24 cellular contexts compared by ENCODE assay signal in the genomic region with DNA sequence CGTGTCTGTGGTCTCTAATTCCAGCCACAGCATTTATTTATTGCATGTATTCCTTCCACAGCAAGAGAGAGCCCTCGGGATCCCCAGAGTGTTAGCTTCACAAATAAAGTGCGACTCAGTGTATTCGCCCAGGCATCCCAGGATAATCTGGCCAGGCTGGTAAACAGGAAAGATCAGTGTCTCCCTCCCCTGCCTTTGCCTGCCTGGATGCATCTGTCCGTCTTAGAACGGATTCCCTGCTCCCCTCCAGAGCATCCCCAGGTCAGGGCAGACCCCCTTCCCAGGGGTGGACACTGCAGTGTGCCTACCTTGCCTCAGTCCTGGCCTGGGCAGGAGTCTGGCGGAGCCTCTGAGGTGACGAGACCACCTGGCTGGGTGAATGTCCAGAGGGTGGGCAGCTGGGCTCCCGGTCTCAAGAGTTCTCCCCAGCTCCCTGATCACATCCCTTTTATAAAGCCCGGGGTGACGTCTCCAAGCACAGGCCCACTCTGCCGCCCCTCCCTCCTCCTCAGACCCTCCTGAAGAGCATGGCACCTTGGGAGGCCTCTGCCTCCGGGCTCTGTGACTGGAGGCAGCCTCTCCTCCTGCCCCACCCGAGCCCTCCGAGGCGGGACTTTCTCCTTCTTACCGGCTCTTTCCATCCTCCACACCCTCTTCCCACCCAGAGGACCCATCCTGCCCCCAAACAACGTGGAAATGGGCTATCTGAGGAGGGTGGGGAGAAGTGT. TPM values are rescaled to one million over a fixed set of nuclear protein-coding genes. Genes with fewer than 3 reads are reported as not detected.
A peak's percentile ranks its signal among the peaks of the same experiment; 100 is the strongest.
DNase-seq lines count a peak whose midpoint lies in the region; FAIRE-seq and TF ChIP-seq lines count a peak whose summit lies in the region.
"Had no signal": no experiment of that assay in that cellular context is flagged by ENCODE, and none has a peak within 500 bp of the region (broad histone marks: within the 10 kb centered on the region; RNA-seq: fewer than 3 reads in every experiment).

A gene with protein sequence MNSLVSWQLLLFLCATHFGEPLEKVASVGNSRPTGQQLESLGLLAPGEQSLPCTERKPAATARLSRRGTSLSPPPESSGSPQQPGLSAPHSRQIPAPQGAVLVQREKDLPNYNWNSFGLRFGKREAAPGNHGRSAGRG (minus strand): TSS at position 424 of the 728 bp plus-strand sequence. CDS start 3,615 bp downstream, outside the sequence.

- TF ChIP-seq CTCF in choroid plexus epithelial cell (conservative IDR thresholded peaks at IDR 0.05; ENCODE audit: low read depth, low read length) = no peak
- no peak for TF ChIP-seq CTCF in uterus (IDR thresholded peaks at IDR 0.05)

- intact Hi-C loops in activated CD4-positive, alpha-beta memory T cell treated with anti-CD3 and anti-CD28 coated beads for 36 hours (cut with micrococcal nuclease) = no loop called here
- intact Hi-C loops in uterus (cut with DNase I; ENCODE audit: low total_unique reads) = no loop called here

- H3K9me3 ChIP-seq in uterus = no peaks in the 10 kb centered on the region
- H3K9me3 ChIP-seq: lower lobe of right lung, MG63, ovary, upper lobe of right lung had no signal

- no peak within 1 kb of the TSS for H3K27ac ChIP-seq in uterus
- H3K27ac ChIP-seq: lower lobe of right lung, ovary, upper lobe of right lung had no signal

- H3K4me1 ChIP-seq in uterus = no peaks in the 10 kb centered on the region
- H3K4me1 ChIP-seq: lower lobe of right lung, upper lobe of right lung had no signal

- POLR2A ChIA-PET in activated CD4-positive, alpha-beta memory T cell treated with anti-CD3 and anti-CD28 coated beads, Interleukin-2, amount 10 ng/mL, durations not matched to agents 7 days and 5 days (lab: Charles Lee) = no interaction called here
- POLR2A ChIA-PET in activated CD4-positive, alpha-beta memory T cell treated with anti-CD3 and anti-CD28 coated beads for 36 hours (lab: Charles Lee) = no interaction called here

- H3K9me3 Mint-ChIP-seq in activated CD4-positive, alpha-beta memory T cell treated with anti-CD3 and anti-CD28 coated beads, Interleukin-2, amount 10 ng/mL, durations not matched to agents 7 days and 5 days = peaks cover 8% of the 10 kb centered on the region
- no peaks in the 10 kb centered on the region for H3K9me3 Mint-ChIP-seq in activated CD4-positive, alpha-beta memory T cell treated with anti-CD3 and anti-CD28 coated beads for 36 hours

- CTCF ChIA-PET in activated CD4-positive, alpha-beta memory T cell treated with anti-CD3 and anti-CD28 coated beads, Interleukin-2, amount 10 ng/mL, durations not matched to agents 7 days and 5 days (lab: Charles Lee) = interaction anchor here (0.7 kb wide), 1 partner anchor 907 kb away, joined by 3 read pairs; no protein-coding TSS in a partner anchor
- CTCF ChIA-PET in activated CD4-positive, alpha-beta memory T cell treated with anti-CD3 and anti-CD28 coated beads for 36 hours (lab: Charles Lee) = interaction anchor here (0.6 to 2.8 kb wide), 2 partner anchors 10 to 11 kb away, joined by 3 to 23 read pairs; no protein-coding TSS in a partner anchor

- DNase-seq in activated CD4-positive, alpha-beta memory T cell treated with anti-CD3 and anti-CD28 coated beads, Interleukin-2, amount 10 ng/mL, durations not matched to agents 7 days and 5 days = no peak
- no peak for DNase-seq in activated CD4-positive, alpha-beta memory T cell treated with anti-CD3 and anti-CD28 coated beads for 36 hours
- peak; percentile 11 for DNase-seq in choroid plexus epithelial cell (ENCODE audit: low read depth)
- no peak for DNase-seq in myocyte (ENCODE audit: low read depth)
- no peak for DNase-seq in urothelium cell line (ENCODE audit: low spot score)
- no peak for DNase-seq in superior temporal gyrus (ENCODE audit: extremely low spot score)
- no peak for DNase-seq in NCI-H1417 treated with DMSO at 0.1 percent for 48 hours (lab: John Stamatoyannopoulos, UW)
- no peak for DNase-seq in uterus
- DNase-seq: activated CD4-positive, alpha-beta T cell treated with anti-CD3 and anti-CD28 coated beads, Interleukin-2, amount 10 ng/mL, durations not matched to agents 7 days and 5 days; activated naive CD4-positive, alpha-beta T cell treated with Interleukin-2 at 50 U/mL for 16 hours; C1 segment of cervical spinal cord; cerebellar nuclear complex; effector CD8-positive, alpha-beta T cell; GDM1; lower lobe of right lung; MG63; NCI-H187 treated with DMSO at 0.1 percent for 48 hours; NK-92 treated with Interleukin-12 subunit alpha and Interleukin-12 subunit beta, amount 100 ng/mL, for 24 hours; stimulated activated CD4-positive, alpha-beta T cell treated with anti-CD3 and anti-CD28 coated beads, Interleukin-2, amount 100 ng/mL, for 24 hours; stimulated activated naive CD8-positive, alpha-beta T cell treated with anti-CD3 and anti-CD28 coated beads, Interleukin-15, amount 100 ng/mL, for 72 hours; upper lobe of right lung had no signal

- peaks cover 2% of the 10 kb centered on the region for H3K4me1 Mint-ChIP-seq in activated CD4-positive, alpha-beta memory T cell treated with anti-CD3 and anti-CD28 coated beads, Interleukin-2, amount 10 ng/mL, durations not matched to agents 7 days and 5 days
- no peaks in the 10 kb centered on the region for H3K4me1 Mint-ChIP-seq in activated CD4-positive, alpha-beta memory T cell treated with anti-CD3 and anti-CD28 coated beads for 36 hours (ENCODE audit: low read depth)

- peaks cover 10% of the 10 kb centered on the region for H3K27me3 Mint-ChIP-seq in activated CD4-positive, alpha-beta memory T cell treated with anti-CD3 and anti-CD28 coated beads, Interleukin-2, amount 10 ng/mL, durations not matched to agents 7 days and 5 days
- peaks cover 9% of the 10 kb centered on the region for H3K27me3 Mint-ChIP-seq in activated CD4-positive, alpha-beta memory T cell treated with anti-CD3 and anti-CD28 coated beads for 36 hours
- H3K27me3 Mint-ChIP-seq: stimulated activated naive CD8-positive, alpha-beta T cell treated with anti-CD3 and anti-CD28 coated beads, Interleukin-15, amount 100 ng/mL, for 72 hours had no signal

- TF ChIP-seq POLR2A in uterus (IDR thresholded peaks at IDR 0.05) = no peak

- no peak within 1 kb of the TSS for H3K4me3 ChIP-seq in choroid plexus epithelial cell (ENCODE audit: low read depth, low read length)
- no peak within 1 kb of the TSS for H3K4me3 ChIP-seq in uterus
- H3K4me3 ChIP-seq: lower lobe of right lung, MG63, ovary, upper lobe of right lung had no signal

- FAIRE-seq in urothelium cell line (lab: Jason Lieb, UNC) = peak; percentile 67
- FAIRE-seq: A204.1, H54 had no signal

- H3K36me3 ChIP-seq in uterus = no peaks in the 10 kb centered on the region
- H3K36me3 ChIP-seq: lower lobe of right lung, MG63, ovary, upper lobe of right lung had no signal

- no peak within 1 kb of the TSS for H3K4me3 Mint-ChIP-seq in activated CD4-positive, alpha-beta memory T cell treated with anti-CD3 and anti-CD28 coated beads, Interleukin-2, amount 10 ng/mL, durations not matched to agents 7 days and 5 days
- no peak within 1 kb of the TSS for H3K4me3 Mint-ChIP-seq in activated CD4-positive, alpha-beta memory T cell treated with anti-CD3 and anti-CD28 coated beads for 36 hours
- H3K4me3 Mint-ChIP-seq: activated CD4-positive, alpha-beta T cell treated with anti-CD3 and anti-CD28 coated beads, Interleukin-2, amount 10 ng/mL, durations not matched to agents 7 days and 5 days; stimulated activated naive CD8-positive, alpha-beta T cell treated with anti-CD3 and anti-CD28 coated beads, Interleukin-15, amount 100 ng/mL, for 72 hours had no signal

- no peaks in the 10 kb centered on the region for H3K27me3 ChIP-seq in uterus
- H3K27me3 ChIP-seq: ovary had no signal

- no peaks in the 10 kb centered on the region for H3K36me3 Mint-ChIP-seq in activated CD4-positive, alpha-beta memory T cell treated with anti-CD3 and anti-CD28 coated beads, Interleukin-2, amount 10 ng/mL, durations not matched to agents 7 days and 5 days (ENCODE audit: low read depth)
- no peaks in the 10 kb centered on the region for H3K36me3 Mint-ChIP-seq in activated CD4-positive, alpha-beta memory T cell treated with anti-CD3 and anti-CD28 coated beads for 36 hours

- H3K27ac Mint-ChIP-seq in activated CD4-positive, alpha-beta memory T cell treated with anti-CD3 and anti-CD28 coated beads, Interleukin-2, amount 10 ng/mL, durations not matched to agents 7 days and 5 days = peak within 1 kb of the TSS; percentile 48
- no peak within 1 kb of the TSS for H3K27ac Mint-ChIP-seq in activated CD4-positive, alpha-beta memory T cell treated with anti-CD3 and anti-CD28 coated beads for 36 hours
- H3K27ac Mint-ChIP-seq: activated CD4-positive, alpha-beta T cell treated with anti-CD3 and anti-CD28 coated beads, Interleukin-2, amount 10 ng/mL, durations not matched to agents 7 days and 5 days had no signal

RNA-seq across cellular contexts. Expression of the gene that starts here (rescaled TPM):
- not detected for total RNA-seq in activated CD4-positive, alpha-beta memory T cell treated with anti-CD3 and anti-CD28 coated beads, Interleukin-2, amount 10 ng/mL, durations not matched to agents 7 days and 5 days
- not detected for total RNA-seq in activated CD4-positive, alpha-beta memory T cell treated with anti-CD3 and anti-CD28 coated beads for 36 hours
- total RNA-seq in myocyte (10.6 and 19.3 TPM in 2 replicates), uterus (not detected)
- 31.4 TPM for polyA plus RNA-seq in myocyte (2012)
- total RNA-seq: activated CD4-positive, alpha-beta T cell treated with anti-CD3 and anti-CD28 coated beads, Interleukin-2, amount 10 ng/mL, durations not matched to agents 7 days and 5 days; lower lobe of right lung had no signal
- polyA plus RNA-seq: ovary had no signal

Comparison
In these comparisons a context has a peak if more than half of its experiments do, and no peak if none do; other contexts are left out.
1. RNA of the gene that starts here (total RNA-seq): 10.6 to 19.3 TPM in myocyte; not detected in activated CD4-positive, alpha-beta memory T cell treated with anti-CD3 and anti-CD28 coated beads, Interleukin-2, amount 10 ng/mL, durations not matched to agents 7 days and 5 days, not detected in activated CD4-positive, alpha-beta memory T cell treated with anti-CD3 and anti-CD28 coated beads for 36 hours and not detected in uterus; every median in the first group is over 10 times any median in the second.